1 cellular context compared by ENCODE assay signal in the genomic region with DNA sequence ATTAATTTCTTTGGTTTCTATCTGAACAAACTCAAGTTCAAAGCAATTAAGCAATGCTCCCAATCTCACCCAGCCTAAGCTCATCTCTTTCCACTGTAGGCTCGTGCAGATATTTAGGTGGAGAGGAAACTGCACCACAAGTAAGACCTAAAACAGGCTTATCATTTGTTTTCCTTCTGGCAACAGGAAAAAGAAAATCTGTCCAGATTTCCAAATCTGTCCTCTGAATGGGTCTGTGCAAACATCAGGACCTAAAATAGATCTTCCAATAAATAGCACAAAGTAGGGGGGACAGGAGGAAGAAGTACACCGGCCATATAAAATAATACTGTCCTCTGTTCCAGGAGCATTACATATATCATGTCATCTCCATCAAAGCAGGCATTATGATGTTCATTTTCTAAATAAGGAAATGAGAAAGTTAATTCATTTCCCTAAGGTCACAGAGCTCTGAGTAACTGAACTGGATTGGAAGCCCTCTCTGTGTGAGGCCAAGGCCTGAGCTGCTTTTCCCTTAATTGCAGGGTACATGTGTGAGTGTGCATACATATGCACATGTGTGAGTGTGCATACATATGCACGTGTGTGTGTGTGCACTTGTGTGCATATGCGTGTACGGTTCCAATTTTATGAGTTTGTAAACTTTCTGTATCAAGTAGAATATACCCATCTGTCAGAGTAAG.
TF ChIP-seq lines count a peak whose summit lies in the region.

No MANE protein-coding gene starts in this region.

TF ChIP-seq in IMR-90, 13 proteins besides CTCF, POLR2A, EP300 and RAD21 (continued from another document):
- TF ChIP-seq MXI1 (IDR thresholded peaks at IDR 0.05; ENCODE audit: borderline replicate concordance, low read depth, low read length) (no peak), CEBPB (IDR thresholded peaks at IDR 0.05; ENCODE audit: low read depth, low read length) (no peak), SMC3 (IDR thresholded peaks at IDR 0.05; ENCODE audit: low read depth, low read length) (no peak), NFE2L2 (IDR thresholded peaks at IDR 0.05; ENCODE audit: low read depth, low read length) (no peak), MAZ (IDR thresholded peaks at IDR 0.05; ENCODE audit: borderline replicate concordance, low read depth, low read length) (no peak), FOS (IDR thresholded peaks at IDR 0.05; ENCODE audit: low read depth, low read length) (no peak), BHLHE40 (IDR thresholded peaks at IDR 0.05; ENCODE audit: low read depth, low read length) (no peak), MAFK (IDR thresholded peaks at IDR 0.05; ENCODE audit: low read depth, low read length) (no peak)
- TF ChIP-seq, protein P1, sequence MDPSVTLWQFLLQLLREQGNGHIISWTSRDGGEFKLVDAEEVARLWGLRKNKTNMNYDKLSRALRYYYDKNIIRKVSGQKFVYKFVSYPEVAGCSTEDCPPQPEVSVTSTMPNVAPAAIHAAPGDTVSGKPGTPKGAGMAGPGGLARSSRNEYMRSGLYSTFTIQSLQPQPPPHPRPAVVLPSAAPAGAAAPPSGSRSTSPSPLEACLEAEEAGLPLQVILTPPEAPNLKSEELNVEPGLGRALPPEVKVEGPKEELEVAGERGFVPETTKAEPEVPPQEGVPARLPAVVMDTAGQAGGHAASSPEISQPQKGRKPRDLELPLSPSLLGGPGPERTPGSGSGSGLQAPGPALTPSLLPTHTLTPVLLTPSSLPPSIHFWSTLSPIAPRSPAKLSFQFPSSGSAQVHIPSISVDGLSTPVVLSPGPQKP (IDR thresholded peaks at IDR 0.05; ENCODE audit: borderline replicate concordance, low read depth, low read length), result no peak
- TF ChIP-seq, protein P2, sequence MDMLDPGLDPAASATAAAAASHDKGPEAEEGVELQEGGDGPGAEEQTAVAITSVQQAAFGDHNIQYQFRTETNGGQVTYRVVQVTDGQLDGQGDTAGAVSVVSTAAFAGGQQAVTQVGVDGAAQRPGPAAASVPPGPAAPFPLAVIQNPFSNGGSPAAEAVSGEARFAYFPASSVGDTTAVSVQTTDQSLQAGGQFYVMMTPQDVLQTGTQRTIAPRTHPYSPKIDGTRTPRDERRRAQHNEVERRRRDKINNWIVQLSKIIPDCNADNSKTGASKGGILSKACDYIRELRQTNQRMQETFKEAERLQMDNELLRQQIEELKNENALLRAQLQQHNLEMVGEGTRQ (IDR thresholded peaks at IDR 0.05; ENCODE audit: low read depth, low read length), result no peak
